Comparison of ENCODE assay signal across 8 cellular contexts in the genomic region with DNA sequence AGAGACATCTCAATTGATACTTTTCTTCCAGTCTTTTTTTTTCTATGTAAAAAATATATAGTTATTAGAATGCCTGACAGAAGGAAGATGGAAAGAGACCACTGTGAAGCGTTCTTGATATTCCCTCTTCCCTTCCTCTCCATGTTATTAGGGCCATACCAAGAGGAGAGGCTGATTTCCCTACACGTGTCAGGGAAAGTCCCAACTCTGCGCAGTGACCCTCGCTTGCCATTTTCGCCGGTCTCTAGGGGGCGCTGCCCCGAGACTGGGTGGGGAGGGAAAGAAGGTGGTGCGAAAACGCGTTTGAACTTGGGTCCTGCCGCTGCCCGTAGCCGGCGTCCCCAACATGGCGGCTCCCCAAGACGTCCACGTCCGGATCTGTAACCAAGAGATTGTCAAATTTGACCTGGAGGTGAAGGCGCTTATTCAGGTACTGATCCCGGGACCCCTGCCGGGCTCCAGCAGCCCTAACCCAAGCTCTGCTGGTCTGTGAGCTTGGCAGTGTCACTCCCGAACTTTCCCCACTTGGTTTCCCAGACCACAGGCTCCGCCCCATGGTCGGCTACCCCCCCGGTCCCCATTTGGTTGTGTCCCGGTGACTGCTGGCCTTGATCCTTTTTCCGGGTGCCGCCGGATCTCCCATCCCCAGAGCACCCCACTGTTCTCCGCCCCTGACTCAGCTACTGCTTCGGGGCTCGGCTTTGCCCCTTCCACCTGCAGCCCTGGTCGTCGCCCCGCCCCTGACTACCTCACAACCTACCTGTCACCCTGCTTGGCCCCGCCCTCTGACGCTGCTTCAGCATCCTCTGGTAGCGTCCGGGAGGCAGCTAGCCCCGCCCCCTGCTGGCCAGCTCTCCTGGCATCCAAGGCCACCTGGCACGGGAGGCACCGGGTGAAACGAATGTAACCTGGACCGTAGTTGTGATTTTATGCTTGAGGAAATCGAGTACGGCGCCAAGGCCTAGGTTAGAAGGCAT. TPM values are rescaled to one million over a fixed set of nuclear protein-coding genes. Genes with fewer than 3 reads are reported as not detected.
A peak's percentile ranks its signal among the peaks of the same experiment; 100 is the strongest.
DNase-seq lines count a peak whose midpoint lies in the region; ATAC-seq and TF ChIP-seq lines count a peak whose summit lies in the region.

Gene BNIP1, plus strand, starts transcription at position 332 of the 977 bp plus-strand sequence. Its CDS starts 15 bp downstream, at position 347.

- H4K20me1 ChIP-seq in SK-N-SH (ENCODE audit: insufficient read depth), result no peaks in the 10 kb centered on the region

- peak; percentile 91 for ATAC-seq in HG02588 (IDR thresholded peaks at IDR 0.05; ENCODE audit: unreplicated experiment)

- H3K27me3 ChIP-seq in SK-N-SH (ENCODE audit: insufficient read depth) (no peaks in the 10 kb centered on the region), suprapubic skin (no peaks in the 10 kb centered on the region)

- no peaks in the 10 kb centered on the region for H3K9me3 ChIP-seq in SK-N-SH
- no peaks in the 10 kb centered on the region for H3K9me3 ChIP-seq in suprapubic skin

- peak within 1 kb of the TSS; percentile 92 to 97 for H3K4me3 ChIP-seq in SK-N-SH (ENCODE audit: low read depth in 2 of 2, low read length in 1 of 2)
- peak within 1 kb of the TSS; percentile 95 for H3K4me3 ChIP-seq in suprapubic skin

- H3K36me3 ChIP-seq in SK-N-SH (replicated peaks in 1 of 2; ENCODE audit: control insufficient read depth in 1 of 2, insufficient read depth in 2 of 2, low read length in 1 of 2) (peaks cover 10 to 15% of the 10 kb centered on the region in 2 experiments), suprapubic skin (peaks cover 21% of the 10 kb centered on the region)

- no peaks in the 10 kb centered on the region for H3F3A ChIP-seq in SK-N-SH (replicated peaks; ENCODE audit: insufficient read depth)

- 0 out of 2 replicates have a peak, but pooled peaks cover 13% of the 10 kb centered on the region for H3K79me2 ChIP-seq in SK-N-SH (ENCODE audit: insufficient read depth)

- H3K9me2 ChIP-seq in SK-N-SH, result no peaks in the 10 kb centered on the region

- POLR2A ChIA-PET in GM10248 (lab: Yijun Ruan, JAX), result interaction anchor here (0.8 kb wide), 1 partner anchor 8 kb away, joined by 3 read pairs; no protein-coding TSS in a partner anchor
- POLR2A ChIA-PET in SK-N-SH (lab: Yijun Ruan, JAX), result interaction anchor here (0.6 kb wide), 1 partner anchor 285 kb away, joined by 3 read pairs; no protein-coding TSS in a partner anchor

- H3K4me2 ChIP-seq in SK-N-SH, result peak within 1 kb of the TSS; percentile 82

- TF ChIP-seq RAD21 in SK-N-SH (IDR thresholded peaks at IDR 0.05; ENCODE audit: low read length), result peak; percentile 39

- peak within 1 kb of the TSS; percentile 96 for H2AFZ ChIP-seq in SK-N-SH (ENCODE audit: low read depth)

- peak within 1 kb of the TSS; percentile 83 to 86 for H3K27ac ChIP-seq in SK-N-SH (ENCODE audit: low read depth in 2 of 2, low read length in 1 of 2)
- H3K27ac ChIP-seq in suprapubic skin, result peak within 1 kb of the TSS; percentile 91

- TF ChIP-seq POLR2A in suprapubic skin (IDR thresholded peaks at IDR 0.05), result no peak

- TF ChIP-seq EP300 in SK-N-SH (IDR thresholded peaks at IDR 0.05; ENCODE audit: borderline replicate concordance in 1 of 2, low read depth in 1 of 2, low read length in 1 of 2) (peak in 1 of 2 experiments; percentile 54; a peak in 1 of 4 replicates), suprapubic skin (IDR thresholded peaks at IDR 0.05) (no peak)

- CTCF ChIA-PET in GM10248 (lab: Yijun Ruan, JAX) (interaction anchor here (0.7 to 2.8 kb wide), 27 partner anchors 9 to 447 kb away, joined by 3 to 18 read pairs (median 5); partner anchors contain the start of gene RPL26L1), SK-N-SH (lab: Yijun Ruan, JAX) (interaction anchor here (0.6 to 2.2 kb wide), 15 partner anchors 9 to 437 kb away, joined by 3 to 15 read pairs (median 3); partner anchors contain the start of gene ATP6V0E1)

- TF ChIP-seq CTCF in GM10248 (IDR thresholded peaks at IDR 0.05; ENCODE audit: control extremely low read depth, extremely low read depth, low read depth, missing control alignments) (peak; percentile 99), SK-N-SH (IDR thresholded peaks at IDR 0.05) (peak; percentile 82), suprapubic skin (IDR thresholded peaks at IDR 0.05) (peak; percentile 86 to 87)

- peaks cover 0 to 4% of the 10 kb centered on the region in 2 experiments; a peak in 1 of 4 replicates for H3K4me1 ChIP-seq in SK-N-SH (ENCODE audit: control insufficient read depth in 1 of 2, insufficient read depth in 2 of 2, low read depth in 1 of 2, low read length in 1 of 2)
- peaks cover 7% of the 10 kb centered on the region for H3K4me1 ChIP-seq in suprapubic skin

- WGBS in SK-N-SH (ENCODE audit: low lambda C conversion rate), result 4% methylated on average over 30 of the region's 48 CpGs
- WGBS in suprapubic skin, result under 1% methylated on average over 46 of the region's 48 CpGs

- peak within 1 kb of the TSS; percentile 87 for H3K9ac ChIP-seq in SK-N-SH

- DNase-seq in GM10248 (ENCODE audit: extremely low spot score) (peak; percentile 94), NCI-H1048 (lab: John Stamatoyannopoulos, UW) (peak; percentile 89), SK-N-SH (peak; percentile 93), germinal center (ENCODE audit: low spot score) (peak; percentile 97), non-pigmented ciliary epithelial cell (ENCODE audit: low read depth) (peak; percentile 77), suprapubic skin (ENCODE audit: low spot score in 2 of 2) (peak; percentile 95 to 96)
- peak; percentile 98 for DNase-seq in activated naive CD4-positive, alpha-beta T cell treated with anti-CD3 and anti-CD28 coated beads, Interleukin-2, amount 50 U/mL, for 16 hours

TF ChIP-seq in SK-N-SH, 30 proteins besides CTCF, POLR2A, EP300 and RAD21 (continues in another document):
- TF ChIP-seq SIN3A (IDR thresholded peaks at IDR 0.05; ENCODE audit: borderline replicate concordance, low read depth, low read length) (peak; percentile 98), ZBTB33 (IDR thresholded peaks at IDR 0.05; ENCODE audit: borderline replicate concordance, low read depth) (peak; percentile 53; the same call in 1 of the 2 replicates), JUND (IDR thresholded peaks at IDR 0.05) (no peak; the same call in 1 of the 2 replicates), MEF2A (IDR thresholded peaks at IDR 0.05; ENCODE audit: borderline replicate concordance, low read depth) (no peak), POLR2AphosphoS5 (IDR thresholded peaks at IDR 0.05; ENCODE audit: low read depth, low read length) (peak; percentile 72), TEAD4 (IDR thresholded peaks at IDR 0.05; ENCODE audit: borderline replicate concordance, insufficient read depth) (no peak), IRF3 (IDR thresholded peaks at IDR 0.05; ENCODE audit: low read depth, low read length) (no peak), NRF1 (IDR thresholded peaks at IDR 0.05; ENCODE audit: low read depth, low read length) (0 out of 2 replicates have a peak, but pooled peaks have one; percentile 41), NFIC (IDR thresholded peaks at IDR 0.05; ENCODE audit: borderline replicate concordance) (no peak; the same call in 1 of the 2 replicates), TCF12 (IDR thresholded peaks at IDR 0.05) (peak; percentile 31; the same call in 1 of the 2 replicates), CHD2 (IDR thresholded peaks at IDR 0.05; ENCODE audit: low read length, partially characterized antibody) (peak; percentile 81), YY1 (IDR thresholded peaks at IDR 0.05; ENCODE audit: low read depth) (peak; percentile 98), MXI1 (IDR thresholded peaks at IDR 0.05; ENCODE audit: low read depth, low read length) (peak; percentile 91), SMC3 (IDR thresholded peaks at IDR 0.05; ENCODE audit: low read depth, low read length) (peak; percentile 56), RXRA (IDR thresholded peaks at IDR 0.05; ENCODE audit: borderline replicate concordance, low read depth) (no peak), ELF1 (IDR thresholded peaks at IDR 0.05) (peak; percentile 89), RFX5 (IDR thresholded peaks at IDR 0.05; ENCODE audit: low read length) (no peak)
- TF ChIP-seq, protein P1, sequence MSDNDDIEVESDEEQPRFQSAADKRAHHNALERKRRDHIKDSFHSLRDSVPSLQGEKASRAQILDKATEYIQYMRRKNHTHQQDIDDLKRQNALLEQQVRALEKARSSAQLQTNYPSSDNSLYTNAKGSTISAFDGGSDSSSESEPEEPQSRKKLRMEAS (IDR thresholded peaks at IDR 0.05; ENCODE audit: low read depth), result peak; percentile 87

RNA-seq across cellular contexts. Expression of gene BNIP1, which starts in this region (rescaled TPM):
- polyA plus RNA-seq in SK-N-SH (2012; rRNA removed), result 16.7 and 21.1 TPM in 2 replicates
- polyA plus RNA-seq in SK-N-SH (2012; cell fraction: cytosol; rRNA removed), result 16.8 and 18.4 TPM in 2 replicates
- polyA plus RNA-seq in SK-N-SH (2012; cell fraction: nucleus; rRNA removed), result 18.9 and 20.6 TPM in 2 replicates
- 10 to 100 TPM in 2 of 4 donors, 1 to 10 TPM in 2; 7.1 to 16.5 (median 9.2) TPM for total RNA-seq in suprapubic skin

Comparison
In these comparisons a context has a peak if more than half of its experiments do, and no peak if none do; other contexts are left out.
1. Peak in every context shown above with its lines: DNase-seq, ATAC-seq, H3K4me3 ChIP-seq and H3K27ac ChIP-seq.